24 cellular contexts compared by ENCODE assay signal in the genomic region with DNA sequence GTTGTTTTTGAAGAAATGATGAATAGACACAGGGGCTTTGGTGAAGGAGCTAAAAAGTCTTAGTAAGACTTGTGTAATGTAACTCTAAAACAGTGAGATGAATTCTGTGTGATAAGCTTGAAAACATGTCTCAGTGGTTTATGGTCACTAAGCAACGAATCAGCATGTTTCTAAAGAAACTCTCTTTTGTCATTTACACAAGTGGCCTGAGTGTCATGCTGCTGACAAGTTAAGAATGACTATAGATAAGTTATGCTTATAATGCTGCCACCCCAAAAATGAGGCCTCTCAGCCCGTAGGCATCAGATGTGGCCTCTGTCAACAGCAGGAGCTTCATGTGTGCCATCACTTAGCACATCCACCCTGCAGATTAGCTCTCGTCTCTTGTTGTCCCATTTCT. TPM values are rescaled to one million over a fixed set of nuclear protein-coding genes. Genes with fewer than 3 reads are reported as not detected.
DNase-seq lines count a peak whose midpoint lies in the region; ATAC-seq and TF ChIP-seq lines count a peak whose summit lies in the region.
"Had no signal": no experiment of that assay in that cellular context is flagged by ENCODE, and none has a peak within 500 bp of the region (broad histone marks: within the 10 kb centered on the region; RNA-seq: fewer than 3 reads in every experiment).

No MANE protein-coding gene starts in this region.

- peaks cover 0 to 6% of the 10 kb centered on the region in 2 donors for H3K4me1 ChIP-seq in right atrium auricular region
- H3K4me1 ChIP-seq in heart left ventricle, result peaks cover 0 to 44% (median 5%) of the 10 kb centered on the region in 12 donors
- no peaks in the 10 kb centered on the region for H3K4me1 ChIP-seq in suprapubic skin
- H3K4me1 ChIP-seq: pancreas had no signal

- H3K36me3 ChIP-seq in right atrium auricular region, result peaks cover 20% of the 10 kb centered on the region
- H3K36me3 ChIP-seq in heart left ventricle, result peaks cover 0 to 79% (median 59%) of the 10 kb centered on the region in 9 donors
- peaks cover 33% of the 10 kb centered on the region for H3K36me3 ChIP-seq in suprapubic skin

- peak overlapping the region; percentile 18 for H3K4me3 Mint-ChIP-seq in T-helper 2 cell treated with Interferon-gamma antibody and Interleukin-4, amounts not matched to agents 5 μg/mL and 100 μg/mL, for 36 hours
- H3K4me3 Mint-ChIP-seq: neural crest cell, type B pancreatic cell had no signal

- intact Hi-C loops in Right ventricle myocardium inferior (cut with DNase I), result no loop called here
- intact Hi-C loops in heart left ventricle (cut with DNase I), result loop anchor here in 4 of 10 donors (10.0 kb wide), 3 partner anchors 127 to 483 kb away; no protein-coding TSS in a partner anchor

- TF ChIP-seq POLR2A in heart left ventricle (IDR thresholded peaks at IDR 0.05), result no peak
- no peak for TF ChIP-seq POLR2A in suprapubic skin (IDR thresholded peaks at IDR 0.05)

- ATAC-seq in Right ventricle myocardium inferior (peak; percentile 87), heart left ventricle (peak; percentile 64 to 88 (median 75))
- ATAC-seq: pancreas had no signal

- DNase-seq in Right ventricle myocardium inferior (ENCODE audit: missing footprints) (no peak), right atrium auricular region (ENCODE audit: low spot score) (no peak), heart left ventricle (peak in 1 of 5 donors; percentile 21), GM13977 (ENCODE audit: low spot score) (no peak), GM13976 (ENCODE audit: low spot score) (no peak), suprapubic skin (ENCODE audit: low spot score in 2 of 2) (no peak)
- peak; percentile 31 for DNase-seq in T-helper 2 cell treated with Interferon-gamma antibody and Interleukin-4, amounts not matched to agents 5 μg/mL and 100 μg/mL, for 36 hours (ENCODE audit: low spot score)
- DNase-seq: activated CD4-positive, alpha-beta T cell treated with anti-CD3 and anti-CD28 coated beads, Interleukin-2, amount 50 U/mL, for 4 hours; activated naive CD4-positive, alpha-beta T cell treated with Interleukin-2 at 50 U/mL for 16 hours; amniotic stem cell; C1 segment of cervical spinal cord; effector CD4-positive, alpha-beta T cell; KG1; MM.1S; NCI-H146; NCI-H2107; NCI-H446; NCI-H82; pancreas; retina; SK-N-SH had no signal

- H3K27ac Mint-ChIP-seq in T-helper 2 cell treated with Interferon-gamma antibody and Interleukin-4, amounts not matched to agents 5 μg/mL and 100 μg/mL, for 36 hours, result peak overlapping the region; percentile 82
- H3K27ac Mint-ChIP-seq: type B pancreatic cell had no signal

- TF ChIP-seq CTCF in right atrium auricular region (IDR thresholded peaks at IDR 0.05) (no peak), heart left ventricle (IDR thresholded peaks at IDR 0.05) (no peak), GM13977 (IDR thresholded peaks at IDR 0.05; ENCODE audit: extremely low read depth, insufficient read depth, missing control alignments) (no peak), GM13976 (IDR thresholded peaks at IDR 0.05; ENCODE audit: borderline replicate concordance, control extremely low read depth, extremely low read depth, insufficient read depth, missing control alignments) (no peak), suprapubic skin (IDR thresholded peaks at IDR 0.05) (no peak)

- no peak for TF ChIP-seq EP300 in suprapubic skin (IDR thresholded peaks at IDR 0.05)

- H3K27me3 Mint-ChIP-seq in T-helper 2 cell treated with Interferon-gamma antibody and Interleukin-4, amounts not matched to agents 5 μg/mL and 100 μg/mL, for 36 hours (ENCODE audit: low read depth), result no peaks in the 10 kb centered on the region
- H3K27me3 Mint-ChIP-seq: type B pancreatic cell had no signal

- H3K9me3 Mint-ChIP-seq in T-helper 2 cell treated with Interferon-gamma antibody and Interleukin-4, amounts not matched to agents 5 μg/mL and 100 μg/mL, for 36 hours, result no peaks in the 10 kb centered on the region
- H3K9me3 Mint-ChIP-seq: neural crest cell, type B pancreatic cell had no signal

- H3K27me3 ChIP-seq in right atrium auricular region (no peaks in the 10 kb centered on the region), heart left ventricle (no peaks in the 10 kb centered on the region), suprapubic skin (no peaks in the 10 kb centered on the region)
- H3K27me3 ChIP-seq: pancreas had no signal

- H3K4me1 Mint-ChIP-seq in T-helper 2 cell treated with Interferon-gamma antibody and Interleukin-4, amounts not matched to agents 5 μg/mL and 100 μg/mL, for 36 hours (ENCODE audit: low read depth), result peaks cover 52% of the 10 kb centered on the region

- peaks cover 51% of the 10 kb centered on the region for H3K36me3 Mint-ChIP-seq in T-helper 2 cell treated with Interferon-gamma antibody and Interleukin-4, amounts not matched to agents 5 μg/mL and 100 μg/mL, for 36 hours (ENCODE audit: low read depth)

- in situ Hi-C loops in GM13977 (cut with MboI; ENCODE audit: low pct_unique_long_range_greater_than_20kb, low sequenced_read_pairs, unreplicated experiment), result no loop called here
- in situ Hi-C loops in GM13976 (cut with MboI; ENCODE audit: low sequenced_read_pairs, unreplicated experiment), result no loop called here

- H3K27ac ChIP-seq in right atrium auricular region (no peak overlapping the region), heart left ventricle (peak overlapping the region in 3 of 12 donors; percentile 45 to 55 (median 53)), suprapubic skin (no peak overlapping the region)
- H3K27ac ChIP-seq: pancreas, RWPE1 had no signal

- 36 to 63% (median 50%) methylated on average over 3 of the region's 3 CpGs for WGBS in heart left ventricle, 4 donors
- WGBS in suprapubic skin, result 87% methylated on average over 3 of the region's 3 CpGs

- H3K9me3 ChIP-seq in right atrium auricular region (no peaks in the 10 kb centered on the region), heart left ventricle (no peaks in the 10 kb centered on the region), suprapubic skin (no peaks in the 10 kb centered on the region)
- H3K9me3 ChIP-seq: pancreas, SK-N-SH had no signal

- H3K4me3 ChIP-seq in right atrium auricular region (no peak overlapping the region), heart left ventricle (no peak overlapping the region), suprapubic skin (no peak overlapping the region)
- H3K4me3 ChIP-seq: pancreas had no signal

RNA-seq across cellular contexts. Expression of a gene that starts 8.7 kb away (rescaled TPM):
- 43.8 TPM for total RNA-seq in Right ventricle myocardium inferior
- total RNA-seq in right atrium auricular region, result 10 to 100 TPM; 31.6 to 67.6 TPM
- 10 to 100 TPM; 36.6 to 96.0 (median 55.4) TPM for total RNA-seq in heart left ventricle
- polyA plus RNA-seq in heart left ventricle, result 10 to 100 TPM; 17.8 to 48.6 TPM
- total RNA-seq in suprapubic skin, result 10 to 100 TPM; 26.5 to 35.9 (median 32.1) TPM
